10 cellular contexts compared by ENCODE assay signal in the genomic region with DNA sequence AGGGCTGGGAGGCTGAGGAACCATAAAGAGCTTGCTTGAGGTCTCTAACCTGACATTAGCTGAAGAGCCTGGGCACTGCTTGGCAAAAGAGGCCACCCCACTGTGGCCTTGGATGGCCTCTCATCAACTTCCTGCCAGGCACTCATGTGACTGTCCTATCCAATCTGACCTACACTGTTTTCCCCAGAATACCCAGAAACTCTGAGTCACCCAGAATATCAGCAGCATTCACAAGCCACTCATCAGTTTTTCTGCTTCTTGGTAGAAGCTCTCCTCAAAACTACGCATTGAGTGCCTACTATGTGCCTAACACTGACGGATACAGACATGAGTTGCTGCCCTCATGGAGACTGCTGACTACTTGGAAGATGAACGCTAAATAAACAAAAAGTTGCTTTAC. TPM values are rescaled to one million over a fixed set of nuclear protein-coding genes. Genes with fewer than 3 reads are reported as not detected.
A peak's percentile ranks its signal among the peaks of the same experiment; 100 is the strongest.
DNase-seq lines count a peak whose midpoint lies in the region; ATAC-seq, FAIRE-seq and TF ChIP-seq lines count a peak whose summit lies in the region.
"Had no signal": no experiment of that assay in that cellular context is flagged by ENCODE, and none has a peak within 500 bp of the region (broad histone marks: within the 10 kb centered on the region; RNA-seq: fewer than 3 reads in every experiment).

No MANE protein-coding gene starts in this region.

- H3K27ac ChIP-seq in neutrophil: peak overlapping the region; percentile 93

- no peak for TF ChIP-seq POLR2A in GM12892 (IDR thresholded peaks at IDR 0.05; ENCODE audit: low read depth, low read length)

- ATAC-seq in esophagus mucosa: peak; percentile 53
- no peak for ATAC-seq in HG03025 (IDR thresholded peaks at IDR 0.05; ENCODE audit: low FRiP score, unreplicated experiment)

- no peaks in the 10 kb centered on the region for H3K27me3 ChIP-seq in neutrophil

- no peaks in the 10 kb centered on the region for H3K9me3 ChIP-seq in neutrophil

- H3K4me1 ChIP-seq in neutrophil (ENCODE audit: control insufficient read depth in 1 of 2, insufficient read depth in 1 of 2, low read depth in 1 of 2, low read length in 1 of 2): peaks cover 80 to 84% of the 10 kb centered on the region in 2 experiments

- H3K36me3 ChIP-seq in neutrophil: no peaks in the 10 kb centered on the region

- TF ChIP-seq CTCF in neutrophil (IDR thresholded peaks at IDR 0.05): no peak

- peak overlapping the region; percentile 45 to 53 for H3K4me3 ChIP-seq in neutrophil (ENCODE audit: low read depth in 1 of 2, low read length in 1 of 2)

- peak; percentile 58 for DNase-seq in GM04504 (ENCODE audit: low read depth)
- DNase-seq in RCC 7860 (ENCODE audit: low spot score): peak; percentile 77
- DNase-seq in effector CD8-positive, alpha-beta T cell (lab: John Stamatoyannopoulos, UW): no peak
- DNase-seq in DMS114 treated with DMSO at 0.1 percent for 48 hours (lab: John Stamatoyannopoulos, UW; ENCODE audit: unreplicated experiment): no peak
- no peak for DNase-seq in GM12892 (ENCODE audit: insufficient read length)

- peak; percentile 74 for FAIRE-seq in RCC 7860 (lab: Jason Lieb, UNC)
- no peak for FAIRE-seq in GM12892 (lab: Jason Lieb, UNC)
- FAIRE-seq: endometrium had no signal

RNA-seq across cellular contexts. Expression of a gene that starts 4.1 kb away (rescaled TPM):
- total RNA-seq in esophagus mucosa: 87.4 TPM
- 31.0 TPM for polyA plus RNA-seq in GM12892 (2012; ENCODE audit: missing spikeins)

RNA-seq across cellular contexts. Expression of a gene that starts 48.5 kb away (rescaled TPM):
- not detected for total RNA-seq in esophagus mucosa
- 0.11 TPM for polyA plus RNA-seq in GM12892 (2012; ENCODE audit: missing spikeins)
- total RNA-seq: subcutaneous adipose tissue had no signal

Comparison
In these comparisons a context has a peak if more than half of its experiments do, and no peak if none do; other contexts are left out.
1. DNase-seq: peak in GM04504 (single experiment) and RCC 7860 (single experiment); none in effector CD8-positive, alpha-beta T cell (single experiment), DMS114 treated with DMSO at 0.1 percent for 48 hours (single experiment) and GM12892 (single experiment).